Comparison of ENCODE assay signal across 2 cellular contexts in the genomic region with DNA sequence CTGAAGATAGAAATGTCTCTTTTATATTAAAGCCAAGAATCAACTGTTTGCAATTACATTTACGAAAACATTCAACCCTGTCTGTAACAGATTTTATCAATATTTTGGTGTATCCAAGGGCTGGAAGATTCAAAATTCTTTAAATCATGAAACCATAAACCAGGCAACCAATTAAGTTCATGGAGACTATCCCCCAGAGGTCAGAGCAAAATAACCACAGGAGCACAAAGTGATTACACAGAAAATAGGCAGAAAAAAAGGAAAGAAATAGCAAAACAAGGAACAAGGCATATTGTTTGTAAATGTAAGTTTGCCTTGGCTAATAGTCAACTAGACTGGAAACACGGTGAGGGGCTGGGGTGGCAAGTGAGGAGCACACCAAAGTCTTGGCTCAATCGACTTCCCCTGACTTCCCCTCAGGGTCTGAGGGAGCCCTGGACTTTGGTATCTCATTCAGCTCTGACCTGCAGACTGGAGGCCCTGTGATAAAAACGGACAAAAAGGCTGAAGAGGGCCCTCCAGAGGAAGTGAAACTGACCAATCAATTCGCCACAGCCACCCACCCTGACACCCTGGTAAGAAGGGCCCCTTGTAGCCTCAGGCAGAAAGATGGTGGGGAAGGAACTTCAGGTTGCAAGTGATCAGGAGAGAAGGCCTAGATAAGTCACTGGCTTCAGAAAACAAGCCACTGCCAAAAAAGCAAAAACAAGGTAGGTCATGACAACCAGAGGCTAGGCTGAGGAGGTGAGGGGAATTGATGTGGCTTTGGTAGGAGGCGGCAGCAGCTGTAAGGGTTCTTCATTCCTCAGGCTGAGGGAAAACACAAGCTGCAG.
TF ChIP-seq lines count a peak whose summit lies in the region.

No MANE protein-coding gene starts in this region.

TF ChIP-seq in IMR-90, 13 proteins besides CTCF, POLR2A, EP300 and RAD21:
- TF ChIP-seq MXI1 (IDR thresholded peaks at IDR 0.05; ENCODE audit: borderline replicate concordance, low read depth, low read length) (no peak), SMC3 (IDR thresholded peaks at IDR 0.05; ENCODE audit: low read depth, low read length) (no peak), MAFK (IDR thresholded peaks at IDR 0.05; ENCODE audit: low read depth, low read length) (no peak), RCOR1 (IDR thresholded peaks at IDR 0.05; ENCODE audit: insufficient replicate concordance, low read length) (no peak), CHD1 (IDR thresholded peaks at IDR 0.05; ENCODE audit: low read depth, low read length) (no peak), BHLHE40 (IDR thresholded peaks at IDR 0.05; ENCODE audit: low read depth, low read length) (no peak), FOS (IDR thresholded peaks at IDR 0.05; ENCODE audit: low read depth, low read length) (no peak), CEBPB (IDR thresholded peaks at IDR 0.05; ENCODE audit: low read depth, low read length) (no peak), MAZ (IDR thresholded peaks at IDR 0.05; ENCODE audit: borderline replicate concordance, low read depth, low read length) (no peak), NFE2L2 (IDR thresholded peaks at IDR 0.05; ENCODE audit: low read depth, low read length) (no peak), RFX5 (IDR thresholded peaks at IDR 0.05; ENCODE audit: low read depth, low read length) (no peak)
- TF ChIP-seq, protein P1, sequence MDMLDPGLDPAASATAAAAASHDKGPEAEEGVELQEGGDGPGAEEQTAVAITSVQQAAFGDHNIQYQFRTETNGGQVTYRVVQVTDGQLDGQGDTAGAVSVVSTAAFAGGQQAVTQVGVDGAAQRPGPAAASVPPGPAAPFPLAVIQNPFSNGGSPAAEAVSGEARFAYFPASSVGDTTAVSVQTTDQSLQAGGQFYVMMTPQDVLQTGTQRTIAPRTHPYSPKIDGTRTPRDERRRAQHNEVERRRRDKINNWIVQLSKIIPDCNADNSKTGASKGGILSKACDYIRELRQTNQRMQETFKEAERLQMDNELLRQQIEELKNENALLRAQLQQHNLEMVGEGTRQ (IDR thresholded peaks at IDR 0.05; ENCODE audit: low read depth, low read length) = no peak
- TF ChIP-seq, protein P2, sequence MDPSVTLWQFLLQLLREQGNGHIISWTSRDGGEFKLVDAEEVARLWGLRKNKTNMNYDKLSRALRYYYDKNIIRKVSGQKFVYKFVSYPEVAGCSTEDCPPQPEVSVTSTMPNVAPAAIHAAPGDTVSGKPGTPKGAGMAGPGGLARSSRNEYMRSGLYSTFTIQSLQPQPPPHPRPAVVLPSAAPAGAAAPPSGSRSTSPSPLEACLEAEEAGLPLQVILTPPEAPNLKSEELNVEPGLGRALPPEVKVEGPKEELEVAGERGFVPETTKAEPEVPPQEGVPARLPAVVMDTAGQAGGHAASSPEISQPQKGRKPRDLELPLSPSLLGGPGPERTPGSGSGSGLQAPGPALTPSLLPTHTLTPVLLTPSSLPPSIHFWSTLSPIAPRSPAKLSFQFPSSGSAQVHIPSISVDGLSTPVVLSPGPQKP (IDR thresholded peaks at IDR 0.05; ENCODE audit: borderline replicate concordance, low read depth, low read length) = no peak
TF ChIP-seq in IMR-90: peak in this region for 0.

TF ChIP-seq in H1, 55 proteins besides CTCF, POLR2A, EP300 and RAD21:
- TF ChIP-seq TBP (IDR thresholded peaks at IDR 0.05; ENCODE audit: low read depth, low read length) = peak; percentile 37; the same call in 1 of the 2 replicates
- TF ChIP-seq CTBP2 (IDR thresholded peaks at IDR 0.05; ENCODE audit: borderline replicate concordance, insufficient read depth, insufficient read length, low read length) = no peak
- TF ChIP-seq BCL11A (IDR thresholded peaks at IDR 0.05; ENCODE audit: low read depth in 2 of 2, low read length in 2 of 2) = no peak
- no peak for TF ChIP-seq SIX5 (IDR thresholded peaks at IDR 0.05; ENCODE audit: low read depth, low read length)
